In the genomic region with DNA sequence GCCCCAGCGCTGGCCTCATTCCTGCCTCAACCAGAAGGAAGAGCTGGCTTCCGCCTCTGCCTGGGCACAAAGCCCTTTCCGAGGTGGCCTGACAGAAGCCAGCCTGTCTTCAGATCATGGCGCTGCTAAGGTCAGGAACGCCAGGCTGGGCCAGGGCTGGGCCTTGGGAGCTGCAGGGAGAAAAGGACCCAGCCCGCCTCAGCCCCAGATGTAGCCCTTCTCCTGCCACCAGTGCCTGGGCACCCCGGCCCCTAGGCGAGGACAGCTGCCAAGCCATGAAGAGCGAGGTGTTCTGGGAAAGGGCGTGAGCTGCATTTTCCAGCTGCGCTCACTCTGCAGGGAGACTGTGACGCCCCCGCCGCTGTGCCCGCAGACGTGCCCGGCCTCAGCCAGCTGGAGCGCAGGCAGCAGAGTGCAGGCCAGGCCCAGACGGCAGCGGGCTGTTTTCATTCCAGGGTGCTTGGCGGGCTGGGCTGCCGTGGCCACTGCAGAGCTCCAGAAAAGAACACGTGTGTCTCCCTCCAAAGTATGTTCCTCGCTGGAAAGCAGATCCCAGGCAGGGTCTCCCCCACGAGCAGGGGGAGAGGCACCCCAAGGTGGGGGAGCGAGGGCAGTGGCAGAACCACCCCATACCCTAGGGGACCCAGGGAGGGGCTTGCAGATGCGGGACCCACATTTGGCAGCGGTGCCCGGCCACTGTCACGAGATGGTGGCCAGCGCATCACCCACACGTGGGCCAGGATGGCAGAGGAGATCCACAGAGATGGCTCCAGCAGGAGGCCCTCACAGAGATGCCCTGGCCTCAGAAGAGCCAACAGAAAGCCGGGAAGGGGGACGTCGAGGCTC, we compare ENCODE assay signal across 8 cellular contexts. TPM values are rescaled to one million over a fixed set of nuclear protein-coding genes. Genes with fewer than 3 reads are reported as not detected.
DNase-seq lines count a peak whose midpoint lies in the region; ATAC-seq and TF ChIP-seq lines count a peak whose summit lies in the region.
"Not testable (repeated sequence)": the region's sequence is repeated elsewhere in the genome, so short reads cannot be mapped to it uniquely, and the experiment has no call there.

No MANE protein-coding gene starts in this region.

- BruUV-seq in mammary epithelial cell (replicated peaks; lab: Mats Ljungman, UMichigan) = not testable (repeated sequence)

- intact Hi-C loops in mammary epithelial cell (cut with micrococcal nuclease); gastrocnemius medialis (cut with DNase I; ENCODE audit: low total_unique reads); uterus (cut with DNase I; ENCODE audit: low total_unique reads): not testable (repeated sequence)

- H3K4me3 ChIP-seq in mammary epithelial cell (replicated peaks in 1 of 3; ENCODE audit: insufficient read depth in 1 of 3, low read depth in 2 of 3, low read length in 3 of 3); fibroblast of villous mesenchyme (ENCODE audit: low read depth, low read length); uterus: not testable (repeated sequence)
- peak overlapping the region in 3 of 4 donors; percentile 47 to 56 (median 48) for H3K4me3 ChIP-seq in gastrocnemius medialis

- peak in 1 of 2 donors; percentile 15 for TF ChIP-seq POLR2A in gastrocnemius medialis (IDR thresholded peaks at IDR 0.05)
- TF ChIP-seq POLR2A in uterus (IDR thresholded peaks at IDR 0.05) = not testable (repeated sequence)

- peak overlapping the region; percentile 23 for H3K4me2 ChIP-seq in mammary epithelial cell (ENCODE audit: insufficient read depth, low read depth, low read length)

- H3K27ac ChIP-seq in mammary epithelial cell (ENCODE audit: insufficient read depth, low read depth, low read length) = not testable (repeated sequence)
- peak overlapping the region; percentile 85 to 97 (median 94) for H3K27ac ChIP-seq in gastrocnemius medialis
- peak overlapping the region; percentile 89 to 94 for H3K27ac ChIP-seq in uterus

- H4K20me1 ChIP-seq in mammary epithelial cell (ENCODE audit: insufficient read depth, low read length) = not testable (repeated sequence)

- DNase-seq in DMS 273 treated with DMSO at 0.1 percent for 48 hours (lab: John Stamatoyannopoulos, UW) (peak; percentile 8), SHP77 treated with DMSO at 0.1 percent for 48 hours (lab: John Stamatoyannopoulos, UW) (peak; percentile 43), mammary epithelial cell (peak; percentile 50), fibroblast of villous mesenchyme (ENCODE audit: low read depth) (peak; percentile 41), hippocampal formation (lab: John Stamatoyannopoulos, UW) (peak; percentile 32 to 63), myocyte (ENCODE audit: low read depth) (peak; percentile 66), gastrocnemius medialis (peak in 1 of 2 donors; percentile 75), uterus (peak; percentile 35 to 57)

- CTCF ChIA-PET in mammary epithelial cell (lab: Charles Lee; ENCODE audit: low non-redundant PET) = not testable (repeated sequence)

- ATAC-seq in gastrocnemius medialis = peak; percentile 3 to 33

- H3K4me1 ChIP-seq in mammary epithelial cell (ENCODE audit: insufficient read depth, low read length) (peaks cover 26% of the 10 kb centered on the region), gastrocnemius medialis (peaks cover 61 to 82% of the 10 kb centered on the region in 2 donors), uterus (peaks cover 7 to 24% of the 10 kb centered on the region in 2 donors)

- H3K27me3 ChIP-seq in mammary epithelial cell (ENCODE audit: insufficient read depth, low read length); gastrocnemius medialis; uterus: not testable (repeated sequence)

- H2AFZ ChIP-seq in mammary epithelial cell (ENCODE audit: low read depth, low read length) = not testable (repeated sequence)

- in situ Hi-C loops in mammary epithelial cell (cut with MboI; ENCODE audit: low sequenced_read_pairs in 2 of 2); gastrocnemius medialis (cut with MboI; ENCODE audit: low sequenced_read_pairs in 4 of 4): not testable (repeated sequence)

- dilution Hi-C loops in mammary epithelial cell (cut with HindIII; ENCODE audit: low sequenced_read_pairs) = not testable (repeated sequence)

- not testable (repeated sequence) for H3K36me3 ChIP-seq in mammary epithelial cell (ENCODE audit: insufficient read depth, low read length); gastrocnemius medialis; uterus

- H3K9ac ChIP-seq in mammary epithelial cell (ENCODE audit: insufficient read depth, low read length) = not testable (repeated sequence)

- H3K79me2 ChIP-seq in mammary epithelial cell (ENCODE audit: insufficient read depth, low read length) = peaks cover 28% of the 10 kb centered on the region

- 20% methylated on average over 1 of the region's 35 CpGs for WGBS in mammary epithelial cell (ENCODE audit: low coverage, missing lambda C conversion rate)

- H3K9me3 ChIP-seq in mammary epithelial cell (replicated peaks; ENCODE audit: insufficient read depth, low read length); gastrocnemius medialis; uterus: not testable (repeated sequence)

- not testable (repeated sequence) for TF ChIP-seq CTCF in mammary epithelial cell (conservative IDR thresholded peaks at IDR 0.05 in 1 of 2, IDR thresholded peaks at IDR 0.05 in 1 of 2; ENCODE audit: extremely low read depth in 1 of 2, insufficient read depth in 1 of 2, low read depth in 1 of 2, low read length in 2 of 2); fibroblast of villous mesenchyme (IDR thresholded peaks at IDR 0.05; ENCODE audit: insufficient read depth, low read depth, low read length); gastrocnemius medialis (IDR thresholded peaks at IDR 0.05 in 4 of 5, conservative IDR thresholded peaks at IDR 0.05 in 1 of 5); uterus (IDR thresholded peaks at IDR 0.05)

RNA-seq across cellular contexts. Expression of gene RRN3, which starts 51.6 kb away (rescaled TPM):
- 10 to 100 TPM; 36.3 to 50.3 TPM for total RNA-seq in mammary epithelial cell
- 29.2 TPM for polyA plus RNA-seq in mammary epithelial cell
- 84.5 TPM for polyA minus RNA-seq in mammary epithelial cell
- total RNA-seq in fibroblast of villous mesenchyme = 28.7 and 43.2 TPM in 2 replicates
- total RNA-seq in myocyte = 67.5 and 85.2 TPM in 2 replicates
- 29.1 TPM for polyA plus RNA-seq in myocyte (2012)
- total RNA-seq in gastrocnemius medialis = 10 to 100 TPM; 32.8 to 76.4 (median 49.3) TPM
- total RNA-seq in uterus = 10 to 100 TPM; 24.7 to 56.9 (median 38.1) TPM
